ENCODE assay signal across 9 cellular contexts in genomic region chr15:74841761-74842385, GRCh38. TPM values are rescaled to one million over a fixed set of nuclear protein-coding genes. Genes with fewer than 3 reads are reported as not detected.
DNase-seq lines count a peak whose midpoint lies in the region; ATAC-seq and TF ChIP-seq lines count a peak whose summit lies in the region.
"Had no signal": no experiment of that assay in that cellular context is flagged by ENCODE, and none has a peak within 500 bp of the region (broad histone marks: within the 10 kb centered on the region; RNA-seq: fewer than 3 reads in every experiment).

No MANE protein-coding gene starts in this region.

- peaks cover 10% of the 10 kb centered on the region for H3K36me3 Mint-ChIP-seq in T-cell

- no peaks in the 10 kb centered on the region for H3K9me3 Mint-ChIP-seq in T-cell

- H3K4me3 Mint-ChIP-seq in T-cell = peak overlapping the region; percentile 86 to 90 (median 86)

- peaks cover 48 to 60% (median 54%) of the 10 kb centered on the region in 3 donors for H3K4me1 Mint-ChIP-seq in T-cell

- in situ Hi-C loops in gastrocnemius medialis (cut with MboI; ENCODE audit: low sequenced_read_pairs in 4 of 4) = loop anchor here in 1 of 4 donors (5.0 kb wide), 1 partner anchor 65 kb away; no protein-coding TSS in a partner anchor

- peak overlapping the region; percentile 75 for H3K4me3 ChIP-seq in GM12875 (ENCODE audit: low read depth, low read length)
- peak overlapping the region; percentile 66 for H3K4me3 ChIP-seq in fibroblast of pulmonary artery (replicated peaks; ENCODE audit: low read depth, low read length)
- peak overlapping the region in 3 of 4 donors; percentile 77 to 93 (median 84) for H3K4me3 ChIP-seq in gastrocnemius medialis

- H3K36me3 ChIP-seq in gastrocnemius medialis = peaks cover 0 to 35% of the 10 kb centered on the region in 2 donors

- H3K27me3 ChIP-seq in gastrocnemius medialis = no peaks in the 10 kb centered on the region
- H3K27me3 ChIP-seq: SJSA1 had no signal

- H3K4me1 ChIP-seq in gastrocnemius medialis = peaks cover 0 to 16% of the 10 kb centered on the region in 2 donors

- no peak for ATAC-seq in T-cell (replicated peaks in 1 of 4)
- no peak for ATAC-seq in gastrocnemius medialis
- ATAC-seq in HG02884 (IDR thresholded peaks at IDR 0.05; ENCODE audit: unreplicated experiment) = no peak

- no peaks in the 10 kb centered on the region for H3K9me3 ChIP-seq in gastrocnemius medialis
- H3K9me3 ChIP-seq: SJSA1 had no signal

- H3K27ac Mint-ChIP-seq in T-cell = peak overlapping the region; percentile 73 to 84

- peak overlapping the region in 1 of 4 donors; percentile 91 for H3K27ac ChIP-seq in gastrocnemius medialis
- H3K27ac ChIP-seq: SJSA1 had no signal

- TF ChIP-seq CTCF in GM12875 (IDR thresholded peaks at IDR 0.05; ENCODE audit: borderline replicate concordance, insufficient read depth, low read depth, low read length) (no peak), fibroblast of pulmonary artery (IDR thresholded peaks at IDR 0.05; ENCODE audit: low read length, missing control alignments) (no peak), gastrocnemius medialis (IDR thresholded peaks at IDR 0.05 in 4 of 5, conservative IDR thresholded peaks at IDR 0.05 in 1 of 5) (no peak)

- no peak for TF ChIP-seq POLR2A in gastrocnemius medialis (IDR thresholded peaks at IDR 0.05)

- DNase-seq in T-cell (no peak), fibroblast of pulmonary artery (ENCODE audit: low read depth) (no peak), gastrocnemius medialis (no peak), T1000 (lab: John Stamatoyannopoulos, UW) (no peak)
- no peak for DNase-seq in stimulated activated CD4-positive, alpha-beta T cell treated with anti-CD3 and anti-CD28 coated beads, Interleukin-15, amount 100 ng/mL, for 24 hours
- DNase-seq in activated CD4-positive, alpha-beta T cell treated with anti-CD3 and anti-CD28 coated beads for 48 hours = no peak

- no peaks in the 10 kb centered on the region for H3K27me3 Mint-ChIP-seq in T-cell

- intact Hi-C loops in gastrocnemius medialis (cut with DNase I; ENCODE audit: low total_unique reads) = loop anchor here (2.0 to 5.0 kb wide), 3 partner anchors 60 to 109 kb away; partner anchors contain the start of genes CSK and FAM219B

- POLR2A ChIA-PET in T-cell (lab: Charles Lee) = interaction anchor here in 1 of 2 donors (0.6 kb wide), 3 partner anchors 16 to 55 kb away, joined by 3 to 4 read pairs (median 3); no protein-coding TSS in a partner anchor

- CTCF ChIA-PET in T-cell (lab: Charles Lee) = interaction anchor here in 1 of 2 donors (0.8 kb wide), 1 partner anchor 29 kb away, joined by 4 read pairs; no protein-coding TSS in a partner anchor

RNA-seq across cellular contexts. Expression of gene ULK3, which starts 1.1 kb away (rescaled TPM):
- total RNA-seq in T-cell = 100 to 1,000 TPM in 3 of 5 donors, 10 to 100 TPM in 2; 53.4 to 112 (median 101) TPM
- 10 to 100 TPM; 39.0 to 56.5 (median 48.1) TPM for total RNA-seq in gastrocnemius medialis

RNA-seq across cellular contexts. Expression of gene CPLX3, which starts 15.4 kb away (rescaled TPM):
- total RNA-seq in T-cell (under 1 TPM in 3 of 5 donors, not detected in 2; 0.16 to 0.50 (median 0.26) TPM), gastrocnemius medialis (not detected)
- total RNA-seq: SJSA1 had no signal

RNA-seq across cellular contexts. Expression of gene LMAN1L, which starts 29.2 kb away (rescaled TPM):
- 1 to 10 TPM in 1 of 5 donors, under 1 TPM in 4; 0.42 to 1.6 (median 0.44) TPM for total RNA-seq in T-cell
- not detected for total RNA-seq in gastrocnemius medialis
- total RNA-seq: SJSA1 had no signal

RNA-seq across cellular contexts. Expression of gene SCAMP2, which starts 31.3 kb away (rescaled TPM):
- total RNA-seq in T-cell (100 to 1,000 TPM in 3 of 5 donors, 10 to 100 TPM in 2; 76.8 to 141 (median 134) TPM), gastrocnemius medialis (100 to 1,000 TPM in 1 of 4 donors, 10 to 100 TPM in 3; 46.3 to 122 (median 74.3) TPM)

RNA-seq across cellular contexts. Expression of gene MPI, which starts 48.0 kb away (rescaled TPM):
- total RNA-seq in T-cell (10 to 100 TPM; 36.5 to 74.1 (median 66.1) TPM), gastrocnemius medialis (100 to 1,000 TPM in 2 of 4 donors, 10 to 100 TPM in 2; 66.7 to 129 (median 98.5) TPM)
